In the genomic region with DNA sequence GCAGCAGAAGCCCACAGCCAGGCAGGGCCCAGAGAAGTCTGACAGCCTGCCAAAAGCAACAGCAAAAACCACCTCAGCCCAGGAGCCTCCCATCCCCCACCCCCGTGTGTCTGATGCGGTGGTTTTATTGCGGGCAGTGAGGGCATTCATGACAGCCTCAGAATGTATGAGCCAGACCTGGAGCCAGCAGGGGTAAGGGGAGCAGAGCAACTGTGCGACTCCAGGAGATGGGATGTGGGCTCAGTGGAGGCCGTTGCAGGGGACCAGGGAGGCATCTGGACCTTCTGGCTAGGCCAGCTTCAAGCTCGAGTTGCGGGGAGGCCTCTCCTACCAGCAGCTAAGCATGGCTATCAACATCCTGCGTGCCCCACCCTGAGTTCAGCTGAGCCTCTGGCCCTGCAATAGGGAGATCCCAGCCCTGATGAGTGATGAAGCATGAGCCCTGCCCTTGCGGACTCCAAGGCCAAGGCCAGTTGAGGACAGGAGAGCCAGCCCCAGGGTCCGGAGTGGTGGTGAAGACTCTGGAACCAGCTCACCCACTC, we compare ENCODE assay signal across 1 cellular context.
TF ChIP-seq lines count a peak whose summit lies in the region.

No MANE protein-coding gene starts in this region.

TF ChIP-seq in HEK293, 187 proteins besides CTCF, POLR2A, EP300 and RAD21 (continued from another document and continues in another):
- TF ChIP-seq, protein P1, sequence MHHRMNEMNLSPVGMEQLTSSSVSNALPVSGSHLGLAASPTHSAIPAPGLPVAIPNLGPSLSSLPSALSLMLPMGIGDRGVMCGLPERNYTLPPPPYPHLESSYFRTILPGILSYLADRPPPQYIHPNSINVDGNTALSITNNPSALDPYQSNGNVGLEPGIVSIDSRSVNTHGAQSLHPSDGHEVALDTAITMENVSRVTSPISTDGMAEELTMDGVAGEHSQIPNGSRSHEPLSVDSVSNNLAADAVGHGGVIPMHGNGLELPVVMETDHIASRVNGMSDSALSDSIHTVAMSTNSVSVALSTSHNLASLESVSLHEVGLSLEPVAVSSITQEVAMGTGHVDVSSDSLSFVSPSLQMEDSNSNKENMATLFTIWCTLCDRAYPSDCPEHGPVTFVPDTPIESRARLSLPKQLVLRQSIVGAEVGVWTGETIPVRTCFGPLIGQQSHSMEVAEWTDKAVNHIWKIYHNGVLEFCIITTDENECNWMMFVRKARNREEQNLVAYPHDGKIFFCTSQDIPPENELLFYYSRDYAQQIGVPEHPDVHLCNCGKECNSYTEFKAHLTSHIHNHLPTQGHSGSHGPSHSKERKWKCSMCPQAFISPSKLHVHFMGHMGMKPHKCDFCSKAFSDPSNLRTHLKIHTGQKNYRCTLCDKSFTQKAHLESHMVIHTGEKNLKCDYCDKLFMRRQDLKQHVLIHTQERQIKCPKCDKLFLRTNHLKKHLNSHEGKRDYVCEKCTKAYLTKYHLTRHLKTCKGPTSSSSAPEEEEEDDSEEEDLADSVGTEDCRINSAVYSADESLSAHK (tag by site-specific recombination; IDR thresholded peaks at IDR 0.05) = no peak
- no peak for TF ChIP-seq ZNF777 (tag by site-specific recombination; IDR thresholded peaks at IDR 0.05; ENCODE audit: borderline replicate concordance)
- no peak for TF ChIP-seq ZNF169 (tag by site-specific recombination; IDR thresholded peaks at IDR 0.05)
- TF ChIP-seq ZNF221 (tag by site-specific recombination; IDR thresholded peaks at IDR 0.05; ENCODE audit: borderline replicate concordance) = no peak
- TF ChIP-seq ZNF248 (tag by site-specific recombination; IDR thresholded peaks at IDR 0.05) = no peak
- TF ChIP-seq, protein P2, sequence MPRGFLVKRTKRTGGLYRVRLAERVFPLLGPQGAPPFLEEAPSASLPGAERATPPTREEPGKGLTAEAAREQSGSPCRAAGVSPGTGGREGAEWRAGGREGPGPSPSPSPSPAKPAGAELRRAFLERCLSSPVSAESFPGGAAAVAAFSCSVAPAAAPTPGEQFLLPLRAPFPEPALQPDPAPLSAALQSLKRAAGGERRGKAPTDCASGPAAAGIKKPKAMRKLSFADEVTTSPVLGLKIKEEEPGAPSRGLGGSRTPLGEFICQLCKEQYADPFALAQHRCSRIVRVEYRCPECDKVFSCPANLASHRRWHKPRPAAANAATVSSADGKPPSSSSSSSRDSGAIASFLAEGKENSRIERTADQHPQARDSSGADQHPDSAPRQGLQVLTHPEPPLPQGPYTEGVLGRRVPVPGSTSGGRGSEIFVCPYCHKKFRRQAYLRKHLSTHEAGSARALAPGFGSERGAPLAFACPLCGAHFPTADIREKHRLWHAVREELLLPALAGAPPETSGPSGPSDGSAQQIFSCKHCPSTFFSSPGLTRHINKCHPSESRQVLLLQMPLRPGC (tag by site-specific recombination; IDR thresholded peaks at IDR 0.05) = no peak
- TF ChIP-seq, protein P3, sequence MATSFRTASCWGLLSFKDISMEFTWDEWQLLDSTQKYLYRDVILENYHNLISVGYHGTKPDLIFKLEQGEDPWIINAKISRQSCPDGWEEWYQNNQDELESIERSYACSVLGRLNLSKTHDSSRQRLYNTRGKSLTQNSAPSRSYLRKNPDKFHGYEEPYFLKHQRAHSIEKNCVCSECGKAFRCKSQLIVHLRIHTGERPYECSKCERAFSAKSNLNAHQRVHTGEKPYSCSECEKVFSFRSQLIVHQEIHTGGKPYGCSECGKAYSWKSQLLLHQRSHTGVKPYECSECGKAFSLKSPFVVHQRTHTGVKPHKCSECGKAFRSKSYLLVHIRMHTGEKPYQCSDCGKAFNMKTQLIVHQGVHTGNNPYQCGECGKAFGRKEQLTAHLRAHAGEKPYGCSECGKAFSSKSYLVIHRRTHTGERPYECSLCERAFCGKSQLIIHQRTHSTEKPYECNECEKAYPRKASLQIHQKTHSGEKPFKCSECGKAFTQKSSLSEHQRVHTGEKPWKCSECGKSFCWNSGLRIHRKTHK (tag by site-specific recombination; IDR thresholded peaks at IDR 0.05) = no peak
- TF ChIP-seq ZNF677 (tag by site-specific recombination; IDR thresholded peaks at IDR 0.05) = no peak
- TF ChIP-seq ZNF146 (tag by site-specific recombination; IDR thresholded peaks at IDR 0.05) = no peak
- TF ChIP-seq ZNF792 (tag by site-specific recombination; IDR thresholded peaks at IDR 0.05) = no peak
- TF ChIP-seq ZNF747 (tag by site-specific recombination; IDR thresholded peaks at IDR 0.05) = no peak
- TF ChIP-seq, protein P4, sequence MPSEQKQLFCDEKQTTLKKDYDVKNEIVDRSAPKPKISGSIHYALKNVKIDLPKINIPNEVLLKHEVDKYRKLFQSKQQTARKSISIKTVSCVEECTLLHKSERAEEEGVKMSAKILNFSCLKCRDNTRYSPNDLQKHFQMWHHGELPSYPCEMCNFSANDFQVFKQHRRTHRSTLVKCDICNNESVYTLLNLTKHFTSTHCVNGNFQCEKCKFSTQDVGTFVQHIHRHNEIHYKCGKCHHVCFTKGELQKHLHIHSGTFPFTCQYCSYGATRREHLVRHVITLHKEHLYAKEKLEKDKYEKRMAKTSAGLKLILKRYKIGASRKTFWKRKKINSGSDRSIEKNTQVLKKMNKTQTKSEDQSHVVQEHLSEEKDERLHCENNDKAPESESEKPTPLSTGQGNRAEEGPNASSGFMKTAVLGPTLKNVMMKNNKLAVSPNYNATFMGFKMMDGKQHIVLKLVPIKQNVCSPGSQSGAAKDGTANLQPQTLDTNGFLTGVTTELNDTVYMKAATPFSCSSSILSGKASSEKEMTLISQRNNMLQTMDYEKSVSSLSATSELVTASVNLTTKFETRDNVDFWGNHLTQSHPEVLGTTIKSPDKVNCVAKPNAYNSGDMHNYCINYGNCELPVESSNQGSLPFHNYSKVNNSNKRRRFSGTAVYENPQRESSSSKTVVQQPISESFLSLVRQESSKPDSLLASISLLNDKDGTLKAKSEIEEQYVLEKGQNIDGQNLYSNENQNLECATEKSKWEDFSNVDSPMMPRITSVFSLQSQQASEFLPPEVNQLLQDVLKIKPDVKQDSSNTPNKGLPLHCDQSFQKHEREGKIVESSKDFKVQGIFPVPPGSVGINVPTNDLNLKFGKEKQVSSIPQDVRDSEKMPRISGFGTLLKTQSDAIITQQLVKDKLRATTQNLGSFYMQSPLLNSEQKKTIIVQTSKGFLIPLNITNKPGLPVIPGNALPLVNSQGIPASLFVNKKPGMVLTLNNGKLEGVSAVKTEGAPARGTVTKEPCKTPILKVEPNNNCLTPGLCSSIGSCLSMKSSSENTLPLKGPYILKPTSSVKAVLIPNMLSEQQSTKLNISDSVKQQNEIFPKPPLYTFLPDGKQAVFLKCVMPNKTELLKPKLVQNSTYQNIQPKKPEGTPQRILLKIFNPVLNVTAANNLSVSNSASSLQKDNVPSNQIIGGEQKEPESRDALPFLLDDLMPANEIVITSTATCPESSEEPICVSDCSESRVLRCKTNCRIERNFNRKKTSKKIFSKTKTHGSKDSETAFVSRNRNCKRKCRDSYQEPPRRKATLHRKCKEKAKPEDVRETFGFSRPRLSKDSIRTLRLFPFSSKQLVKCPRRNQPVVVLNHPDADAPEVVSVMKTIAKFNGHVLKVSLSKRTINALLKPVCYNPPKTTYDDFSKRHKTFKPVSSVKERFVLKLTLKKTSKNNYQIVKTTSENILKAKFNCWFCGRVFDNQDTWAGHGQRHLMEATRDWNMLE (tag by site-specific recombination; conservative IDR thresholded peaks at IDR 0.05; ENCODE audit: low read depth) = no peak
- TF ChIP-seq ZNF214 (tag by site-specific recombination; IDR thresholded peaks at IDR 0.05; ENCODE audit: borderline replicate concordance) = no peak
- no peak for TF ChIP-seq WT1 (tag by site-specific recombination; IDR thresholded peaks at IDR 0.05)
- TF ChIP-seq, protein P5, sequence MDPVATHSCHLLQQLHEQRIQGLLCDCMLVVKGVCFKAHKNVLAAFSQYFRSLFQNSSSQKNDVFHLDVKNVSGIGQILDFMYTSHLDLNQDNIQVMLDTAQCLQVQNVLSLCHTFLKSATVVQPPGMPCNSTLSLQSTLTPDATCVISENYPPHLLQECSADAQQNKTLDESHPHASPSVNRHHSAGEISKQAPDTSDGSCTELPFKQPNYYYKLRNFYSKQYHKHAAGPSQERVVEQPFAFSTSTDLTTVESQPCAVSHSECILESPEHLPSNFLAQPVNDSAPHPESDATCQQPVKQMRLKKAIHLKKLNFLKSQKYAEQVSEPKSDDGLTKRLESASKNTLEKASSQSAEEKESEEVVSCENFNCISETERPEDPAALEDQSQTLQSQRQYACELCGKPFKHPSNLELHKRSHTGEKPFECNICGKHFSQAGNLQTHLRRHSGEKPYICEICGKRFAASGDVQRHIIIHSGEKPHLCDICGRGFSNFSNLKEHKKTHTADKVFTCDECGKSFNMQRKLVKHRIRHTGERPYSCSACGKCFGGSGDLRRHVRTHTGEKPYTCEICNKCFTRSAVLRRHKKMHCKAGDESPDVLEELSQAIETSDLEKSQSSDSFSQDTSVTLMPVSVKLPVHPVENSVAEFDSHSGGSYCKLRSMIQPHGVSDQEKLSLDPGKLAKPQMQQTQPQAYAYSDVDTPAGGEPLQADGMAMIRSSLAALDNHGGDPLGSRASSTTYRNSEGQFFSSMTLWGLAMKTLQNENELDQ (tag by site-specific recombination; IDR thresholded peaks at IDR 0.05; ENCODE audit: low read depth) = no peak
- TF ChIP-seq ZNF391 (tag by site-specific recombination; IDR thresholded peaks at IDR 0.05; ENCODE audit: borderline replicate concordance, low read depth) = no peak
- no peak for TF ChIP-seq ZNF112 (tag by site-specific recombination; IDR thresholded peaks at IDR 0.05)
- TF ChIP-seq, protein P6, sequence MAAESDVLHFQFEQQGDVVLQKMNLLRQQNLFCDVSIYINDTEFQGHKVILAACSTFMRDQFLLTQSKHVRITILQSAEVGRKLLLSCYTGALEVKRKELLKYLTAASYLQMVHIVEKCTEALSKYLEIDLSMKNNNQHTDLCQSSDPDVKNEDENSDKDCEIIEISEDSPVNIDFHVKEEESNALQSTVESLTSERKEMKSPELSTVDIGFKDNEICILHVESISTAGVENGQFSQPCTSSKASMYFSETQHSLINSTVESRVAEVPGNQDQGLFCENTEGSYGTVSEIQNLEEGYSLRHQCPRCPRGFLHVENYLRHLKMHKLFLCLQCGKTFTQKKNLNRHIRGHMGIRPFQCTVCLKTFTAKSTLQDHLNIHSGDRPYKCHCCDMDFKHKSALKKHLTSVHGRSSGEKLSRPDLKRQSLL (tag by site-specific recombination; IDR thresholded peaks at IDR 0.05) = 0 out of 2 replicates have a peak, but pooled peaks have one; percentile 48
- TF ChIP-seq ZNF239 (tag by site-specific recombination; IDR thresholded peaks at IDR 0.05) = no peak
- no peak for TF ChIP-seq ZNF155 (tag by site-specific recombination; IDR thresholded peaks at IDR 0.05)
- no peak for TF ChIP-seq ZNF664 (tag by site-specific recombination; IDR thresholded peaks at IDR 0.05)
- no peak for TF ChIP-seq ZNF292 (tag by site-specific recombination; IDR thresholded peaks at IDR 0.05; ENCODE audit: borderline replicate concordance, low read depth)
- no peak for TF ChIP-seq ZNF585B (tag by site-specific recombination; IDR thresholded peaks at IDR 0.05)
- TF ChIP-seq OVOL3 (tag by site-specific recombination; IDR thresholded peaks at IDR 0.05) = no peak
- TF ChIP-seq, protein P7, sequence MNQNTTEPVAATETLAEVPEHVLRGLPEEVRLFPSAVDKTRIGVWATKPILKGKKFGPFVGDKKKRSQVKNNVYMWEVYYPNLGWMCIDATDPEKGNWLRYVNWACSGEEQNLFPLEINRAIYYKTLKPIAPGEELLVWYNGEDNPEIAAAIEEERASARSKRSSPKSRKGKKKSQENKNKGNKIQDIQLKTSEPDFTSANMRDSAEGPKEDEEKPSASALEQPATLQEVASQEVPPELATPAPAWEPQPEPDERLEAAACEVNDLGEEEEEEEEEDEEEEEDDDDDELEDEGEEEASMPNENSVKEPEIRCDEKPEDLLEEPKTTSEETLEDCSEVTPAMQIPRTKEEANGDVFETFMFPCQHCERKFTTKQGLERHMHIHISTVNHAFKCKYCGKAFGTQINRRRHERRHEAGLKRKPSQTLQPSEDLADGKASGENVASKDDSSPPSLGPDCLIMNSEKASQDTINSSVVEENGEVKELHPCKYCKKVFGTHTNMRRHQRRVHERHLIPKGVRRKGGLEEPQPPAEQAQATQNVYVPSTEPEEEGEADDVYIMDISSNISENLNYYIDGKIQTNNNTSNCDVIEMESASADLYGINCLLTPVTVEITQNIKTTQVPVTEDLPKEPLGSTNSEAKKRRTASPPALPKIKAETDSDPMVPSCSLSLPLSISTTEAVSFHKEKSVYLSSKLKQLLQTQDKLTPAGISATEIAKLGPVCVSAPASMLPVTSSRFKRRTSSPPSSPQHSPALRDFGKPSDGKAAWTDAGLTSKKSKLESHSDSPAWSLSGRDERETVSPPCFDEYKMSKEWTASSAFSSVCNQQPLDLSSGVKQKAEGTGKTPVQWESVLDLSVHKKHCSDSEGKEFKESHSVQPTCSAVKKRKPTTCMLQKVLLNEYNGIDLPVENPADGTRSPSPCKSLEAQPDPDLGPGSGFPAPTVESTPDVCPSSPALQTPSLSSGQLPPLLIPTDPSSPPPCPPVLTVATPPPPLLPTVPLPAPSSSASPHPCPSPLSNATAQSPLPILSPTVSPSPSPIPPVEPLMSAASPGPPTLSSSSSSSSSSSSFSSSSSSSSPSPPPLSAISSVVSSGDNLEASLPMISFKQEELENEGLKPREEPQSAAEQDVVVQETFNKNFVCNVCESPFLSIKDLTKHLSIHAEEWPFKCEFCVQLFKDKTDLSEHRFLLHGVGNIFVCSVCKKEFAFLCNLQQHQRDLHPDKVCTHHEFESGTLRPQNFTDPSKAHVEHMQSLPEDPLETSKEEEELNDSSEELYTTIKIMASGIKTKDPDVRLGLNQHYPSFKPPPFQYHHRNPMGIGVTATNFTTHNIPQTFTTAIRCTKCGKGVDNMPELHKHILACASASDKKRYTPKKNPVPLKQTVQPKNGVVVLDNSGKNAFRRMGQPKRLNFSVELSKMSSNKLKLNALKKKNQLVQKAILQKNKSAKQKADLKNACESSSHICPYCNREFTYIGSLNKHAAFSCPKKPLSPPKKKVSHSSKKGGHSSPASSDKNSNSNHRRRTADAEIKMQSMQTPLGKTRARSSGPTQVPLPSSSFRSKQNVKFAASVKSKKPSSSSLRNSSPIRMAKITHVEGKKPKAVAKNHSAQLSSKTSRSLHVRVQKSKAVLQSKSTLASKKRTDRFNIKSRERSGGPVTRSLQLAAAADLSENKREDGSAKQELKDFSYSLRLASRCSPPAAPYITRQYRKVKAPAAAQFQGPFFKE (tag by site-specific recombination; IDR thresholded peaks at IDR 0.05; ENCODE audit: borderline replicate concordance) = no peak
- TF ChIP-seq ZNF433 (tag by site-specific recombination; IDR thresholded peaks at IDR 0.05; ENCODE audit: low read depth) = no peak
- no peak for TF ChIP-seq KLF8 (tag by site-specific recombination; IDR thresholded peaks at IDR 0.05)
- TF ChIP-seq, protein P8, sequence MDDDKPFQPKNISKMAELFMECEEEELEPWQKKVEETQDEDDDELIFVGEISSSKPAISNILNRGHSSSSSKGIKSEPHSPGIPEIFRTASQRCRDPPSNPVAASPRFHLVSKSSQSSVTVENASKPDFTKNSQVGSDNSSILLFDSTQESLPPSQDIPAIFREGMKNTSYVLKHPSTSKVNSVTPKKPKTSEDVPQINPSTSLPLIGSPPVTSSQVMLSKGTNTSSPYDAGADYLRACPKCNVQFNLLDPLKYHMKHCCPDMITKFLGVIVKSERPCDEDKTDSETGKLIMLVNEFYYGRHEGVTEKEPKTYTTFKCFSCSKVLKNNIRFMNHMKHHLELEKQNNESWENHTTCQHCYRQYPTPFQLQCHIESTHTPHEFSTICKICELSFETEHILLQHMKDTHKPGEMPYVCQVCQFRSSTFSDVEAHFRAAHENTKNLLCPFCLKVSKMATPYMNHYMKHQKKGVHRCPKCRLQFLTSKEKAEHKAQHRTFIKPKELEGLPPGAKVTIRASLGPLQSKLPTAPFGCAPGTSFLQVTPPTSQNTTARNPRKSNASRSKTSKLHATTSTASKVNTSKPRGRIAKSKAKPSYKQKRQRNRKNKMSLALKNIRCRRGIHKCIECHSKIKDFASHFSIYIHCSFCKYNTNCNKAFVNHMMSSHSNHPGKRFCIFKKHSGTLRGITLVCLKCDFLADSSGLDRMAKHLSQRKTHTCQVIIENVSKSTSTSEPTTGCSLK (tag by site-specific recombination; IDR thresholded peaks at IDR 0.05) = no peak
- TF ChIP-seq HOXD13 (CRISPR knock-in tag; IDR thresholded peaks at IDR 0.05; ENCODE audit: borderline replicate concordance) = no peak
- peak; percentile 91 for TF ChIP-seq ZIC2 (tag by site-specific recombination; IDR thresholded peaks at IDR 0.05)
- no peak for TF ChIP-seq GLI4 (tag by site-specific recombination; IDR thresholded peaks at IDR 0.05)
